In the genomic region with DNA sequence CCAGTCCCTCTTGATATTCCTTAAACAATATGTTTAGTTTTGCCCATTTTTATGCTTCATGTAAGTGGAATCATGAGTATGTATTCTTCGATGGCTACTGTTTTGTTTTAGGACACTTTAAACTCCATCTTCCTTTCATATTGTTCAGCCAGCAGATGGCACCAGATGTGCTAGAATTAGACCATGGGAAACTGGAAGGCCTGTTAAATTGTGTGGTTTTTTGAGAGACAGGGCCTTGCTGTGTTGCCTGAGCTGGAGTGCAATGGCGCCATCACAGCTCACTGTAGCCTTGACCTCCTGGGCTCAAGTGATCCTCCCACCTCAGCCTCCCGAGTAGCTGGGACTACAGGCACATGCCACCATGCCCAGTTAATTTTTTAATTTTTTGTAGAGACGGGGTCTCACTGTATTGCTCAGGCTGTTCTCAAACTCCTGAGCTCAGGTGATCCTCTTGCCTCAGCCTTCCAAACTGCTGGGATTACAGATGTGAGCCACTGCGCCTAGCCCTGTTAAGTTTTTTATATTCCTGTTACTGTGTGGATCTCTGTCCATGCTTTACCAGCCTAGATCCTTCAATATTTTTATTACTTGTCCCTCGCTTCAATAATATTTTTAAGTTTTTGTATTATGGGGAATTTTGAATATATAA, we compare ENCODE assay signal across 8 cellular contexts. TPM values are rescaled to one million over a fixed set of nuclear protein-coding genes. Genes with fewer than 3 reads are reported as not detected.
DNase-seq lines count a peak whose midpoint lies in the region; ATAC-seq and TF ChIP-seq lines count a peak whose summit lies in the region.
"Not testable (repeated sequence)": the region's sequence is repeated elsewhere in the genome, so short reads cannot be mapped to it uniquely, and the experiment has no call there.

No MANE protein-coding gene starts in this region.

- not testable (repeated sequence) for H3K36me3 ChIP-seq in CD8-positive, alpha-beta T cell (ENCODE audit: insufficient read depth, low read length)

- not testable (repeated sequence) for H3K27ac ChIP-seq in CD8-positive, alpha-beta T cell (ENCODE audit: low read depth, low read length)

- peaks cover 11% of the 10 kb centered on the region for H3K4me1 Mint-ChIP-seq in CD8-positive, alpha-beta T cell (ENCODE audit: low read depth)
- not testable (repeated sequence) for H3K4me1 Mint-ChIP-seq in T-helper 2 cell treated with Interferon-gamma antibody and Interleukin-4, amounts not matched to agents 5 μg/mL and 100 μg/mL, for 36 hours (ENCODE audit: low read depth); activated naive CD8-positive, alpha-beta T cell treated with anti-CD3 and anti-CD28 coated beads for 36 hours; memory B cell

- TF ChIP-seq POLR2A in NB4 (IDR thresholded peaks at IDR 0.05; ENCODE audit: extremely low read depth, insufficient read length), result not testable (repeated sequence)

- not testable (repeated sequence) for H3K4me3 ChIP-seq in CD8-positive, alpha-beta T cell (ENCODE audit: low read depth, low read length); NB4 (ENCODE audit: low read depth, low read length)

- not testable (repeated sequence) for H3K9me3 ChIP-seq in CD8-positive, alpha-beta T cell (ENCODE audit: low read length)

- peak; percentile 65 for ATAC-seq in CD8-positive, alpha-beta T cell
- ATAC-seq in GM21786 (IDR thresholded peaks at IDR 0.05; ENCODE audit: unreplicated experiment) (peak; percentile 50), memory B cell (ENCODE audit: low read depth) (peak; percentile 61)

- peaks cover 43% of the 10 kb centered on the region for H3K36me3 Mint-ChIP-seq in CD8-positive, alpha-beta T cell
- peaks cover 25% of the 10 kb centered on the region for H3K36me3 Mint-ChIP-seq in T-helper 2 cell treated with Interferon-gamma antibody and Interleukin-4, amounts not matched to agents 5 μg/mL and 100 μg/mL, for 36 hours (ENCODE audit: low read depth)
- H3K36me3 Mint-ChIP-seq in activated naive CD8-positive, alpha-beta T cell treated with anti-CD3 and anti-CD28 coated beads for 36 hours, result not testable (repeated sequence)
- peaks cover 12% of the 10 kb centered on the region for H3K36me3 Mint-ChIP-seq in memory B cell

- H3K4me3 Mint-ChIP-seq in CD8-positive, alpha-beta T cell; T-helper 2 cell treated with Interferon-gamma antibody and Interleukin-4, amounts not matched to agents 5 μg/mL and 100 μg/mL, for 36 hours; activated naive CD8-positive, alpha-beta T cell treated with anti-CD3 and anti-CD28 coated beads for 36 hours; memory B cell: not testable (repeated sequence)

- not testable (repeated sequence) for H3K4me1 ChIP-seq in CD8-positive, alpha-beta T cell (ENCODE audit: insufficient read depth, low read length)

- CTCF ChIA-PET in CD8-positive, alpha-beta T cell (lab: Charles Lee), result interaction anchor here (0.6 kb wide), 1 partner anchor 45 kb away, joined by 3 read pairs; no protein-coding TSS in a partner anchor

- H3K27me3 Mint-ChIP-seq in CD8-positive, alpha-beta T cell (ENCODE audit: low read depth); T-helper 2 cell treated with Interferon-gamma antibody and Interleukin-4, amounts not matched to agents 5 μg/mL and 100 μg/mL, for 36 hours (ENCODE audit: low read depth); activated naive CD8-positive, alpha-beta T cell treated with anti-CD3 and anti-CD28 coated beads for 36 hours; memory B cell: not testable (repeated sequence)

- POLR2A ChIA-PET in CD8-positive, alpha-beta T cell (lab: Charles Lee), result not testable (repeated sequence)

- H3K27ac Mint-ChIP-seq in CD8-positive, alpha-beta T cell; T-helper 2 cell treated with Interferon-gamma antibody and Interleukin-4, amounts not matched to agents 5 μg/mL and 100 μg/mL, for 36 hours; activated naive CD8-positive, alpha-beta T cell treated with anti-CD3 and anti-CD28 coated beads for 36 hours; memory B cell: not testable (repeated sequence)

- DNase-seq in CD8-positive, alpha-beta T cell, result peak in 6 of 7 experiments; percentile 4 to 53 (median 35)
- DNase-seq in NB4 (ENCODE audit: low read depth) (peak; percentile 76), fibroblast of peridontal ligament (ENCODE audit: extremely low read depth) (peak; percentile 79), memory B cell (ENCODE audit: low spot score in 2 of 2) (peak in 1 of 2 donors; percentile 7)
- peak; percentile 15 for DNase-seq in T-helper 2 cell treated with Interferon-gamma antibody and Interleukin-4, amounts not matched to agents 5 μg/mL and 100 μg/mL, for 36 hours (ENCODE audit: low spot score)
- DNase-seq in activated naive CD8-positive, alpha-beta T cell treated with anti-CD3 and anti-CD28 coated beads for 36 hours, result peak; percentile 13
- DNase-seq in stimulated activated CD8-positive, alpha-beta memory T cell treated with anti-CD3 and anti-CD28 coated beads, Interleukin-12 subunit alpha, Interleukin-12 subunit beta, amount 100 ng/mL, for 1 hour (ENCODE audit: low read depth), result peak; percentile 22

- H3K27me3 ChIP-seq in CD8-positive, alpha-beta T cell (ENCODE audit: insufficient read depth, low read length), result not testable (repeated sequence)

- H3K9me3 Mint-ChIP-seq in CD8-positive, alpha-beta T cell; T-helper 2 cell treated with Interferon-gamma antibody and Interleukin-4, amounts not matched to agents 5 μg/mL and 100 μg/mL, for 36 hours; activated naive CD8-positive, alpha-beta T cell treated with anti-CD3 and anti-CD28 coated beads for 36 hours; memory B cell: not testable (repeated sequence)

- peak; percentile 28 for TF ChIP-seq CTCF in CD8-positive, alpha-beta T cell (IDR thresholded peaks at IDR 0.05)
- peak; percentile 14 for TF ChIP-seq CTCF in NB4 (IDR thresholded peaks at IDR 0.05; ENCODE audit: low read depth, low read length)

- intact Hi-C loops in CD8-positive, alpha-beta T cell (cut with DNase I, micrococcal nuclease), result loop anchor here in 1 of 2 experiments (2.0 kb wide), 1 partner anchor 45 kb away; no protein-coding TSS in a partner anchor

RNA-seq across cellular contexts. Expression of gene TIMM23, which starts 11.4 kb away (rescaled TPM):
- 10 to 100 TPM; 46.5 to 46.8 TPM for total RNA-seq in CD8-positive, alpha-beta T cell
- 100 to 1,000 TPM; 115 to 117 TPM for total RNA-seq in activated naive CD8-positive, alpha-beta T cell treated with anti-CD3 and anti-CD28 coated beads for 36 hours

RNA-seq across cellular contexts. Expression of gene NCOA4, which starts 46.8 kb away (rescaled TPM):
- total RNA-seq in CD8-positive, alpha-beta T cell, result 10 to 100 TPM; 47.4 to 51.5 TPM
- 100 to 1,000 TPM; 109 to 111 TPM for total RNA-seq in activated naive CD8-positive, alpha-beta T cell treated with anti-CD3 and anti-CD28 coated beads for 36 hours
